Comparison of ENCODE assay signal across 34 cellular contexts in genomic region chr2:122899614-122900013, GRCh38.
"Had no signal": no experiment of that assay in that cellular context is flagged by ENCODE, and none has a peak within 500 bp of the region (broad histone marks: within the 10 kb centered on the region; RNA-seq: fewer than 3 reads in every experiment).

No MANE protein-coding gene starts in this region.

- DNase-seq: Karpas-422, Kasumi-1, MG63, MM.1S, MV-4-11, NCI-H1048, NCI-H1092, NCI-H1092 treated with DMSO at 0.1 percent for 48 hours, NCI-H1105, NCI-H1105 treated with DMSO at 0.1 percent for 48 hours, NCI-H1417, NCI-H1417 treated with DMSO at 0.1 percent for 48 hours, NCI-H1436, NCI-H1436 treated with DMSO at 0.1 percent for 48 hours, NCI-H146, NCI-H1694, NCI-H1694 treated with DMSO at 0.1 percent for 48 hours, NCI-H187, NCI-H187 treated with DMSO at 0.1 percent for 48 hours, NCI-H1930, NCI-H2029, NCI-H2029 treated with DMSO at 0.1 percent for 48 hours, NCI-H2081, NCI-H2081 treated with DMSO at 0.1 percent for 48 hours, NCI-H2107, NCI-H2171, NCI-H2171 treated with DMSO at 0.1 percent for 48 hours, NCI-H2227 treated with DMSO at 0.1 percent for 48 hours, NCI-H226, NCI-H345, NCI-H446, NCI-H446 treated with DMSO at 0.1 percent for 48 hours, NCI-H510A, NCI-H510A treated with DMSO at 0.1 percent for 48 hours had no signal

- H3K4me3 ChIP-seq: MG63 had no signal

- H3K27me3 ChIP-seq: MG63 had no signal

- H3K36me3 ChIP-seq: MG63 had no signal
